In the genomic region with DNA sequence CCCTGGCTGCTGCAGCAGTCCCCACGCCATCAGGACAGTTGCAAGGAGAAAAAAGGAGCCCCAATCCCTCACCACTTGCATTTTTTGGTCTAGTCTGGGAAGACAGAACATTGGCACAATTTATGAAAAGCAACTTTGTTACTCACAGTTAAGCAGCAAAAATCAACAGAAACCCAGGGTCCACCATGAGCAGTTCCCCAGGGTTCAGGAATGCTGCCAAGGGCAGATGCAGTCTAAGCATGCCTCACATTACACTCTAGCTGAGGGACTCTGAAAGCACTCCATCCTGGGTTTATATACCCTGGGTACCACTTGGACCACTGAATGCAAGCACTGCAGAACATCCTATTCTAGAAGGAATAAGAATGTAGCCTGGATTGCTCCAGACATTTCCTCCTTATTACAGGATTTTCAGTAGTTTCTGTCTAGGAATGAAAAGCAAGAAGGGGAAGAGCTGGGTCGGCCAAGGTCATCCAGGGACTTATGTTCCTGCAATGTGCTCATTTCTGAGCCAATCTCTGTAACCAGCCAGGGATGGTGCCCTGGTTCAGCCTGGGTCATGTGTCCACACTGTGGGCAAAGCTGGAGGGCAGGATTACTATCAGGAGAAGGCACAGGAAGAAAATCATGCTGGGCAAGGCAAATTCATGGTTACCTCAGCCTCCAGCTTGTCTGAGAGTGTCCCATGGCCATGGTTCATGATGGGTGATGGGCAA, we compare ENCODE assay signal across 1 cellular context.
TF ChIP-seq lines count a peak whose summit lies in the region.

No MANE protein-coding gene starts in this region.

TF ChIP-seq in endothelial cell of umbilical vein, 7 proteins besides CTCF, POLR2A, EP300 and RAD21:
- TF ChIP-seq, protein P1, sequence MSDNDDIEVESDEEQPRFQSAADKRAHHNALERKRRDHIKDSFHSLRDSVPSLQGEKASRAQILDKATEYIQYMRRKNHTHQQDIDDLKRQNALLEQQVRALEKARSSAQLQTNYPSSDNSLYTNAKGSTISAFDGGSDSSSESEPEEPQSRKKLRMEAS (IDR thresholded peaks at IDR 0.05; ENCODE audit: insufficient read depth, insufficient read length) = no peak
- TF ChIP-seq POLR2AphosphoS5 (IDR thresholded peaks at IDR 0.05; ENCODE audit: insufficient read depth, low read depth, low read length) = no peak
- TF ChIP-seq EZH2 (IDR thresholded peaks at IDR 0.05; ENCODE audit: borderline replicate concordance, low read depth, low read length, severe bottlenecking) = no peak
- no peak for TF ChIP-seq JUN (IDR thresholded peaks at IDR 0.05; ENCODE audit: borderline replicate concordance, insufficient read depth, insufficient read length, low read depth)
- no peak for TF ChIP-seq GATA2 (IDR thresholded peaks at IDR 0.05; ENCODE audit: insufficient read depth, insufficient read length, low read depth, low read length)
